Comparison of ENCODE assay signal across 1 cellular context in the genomic region with DNA sequence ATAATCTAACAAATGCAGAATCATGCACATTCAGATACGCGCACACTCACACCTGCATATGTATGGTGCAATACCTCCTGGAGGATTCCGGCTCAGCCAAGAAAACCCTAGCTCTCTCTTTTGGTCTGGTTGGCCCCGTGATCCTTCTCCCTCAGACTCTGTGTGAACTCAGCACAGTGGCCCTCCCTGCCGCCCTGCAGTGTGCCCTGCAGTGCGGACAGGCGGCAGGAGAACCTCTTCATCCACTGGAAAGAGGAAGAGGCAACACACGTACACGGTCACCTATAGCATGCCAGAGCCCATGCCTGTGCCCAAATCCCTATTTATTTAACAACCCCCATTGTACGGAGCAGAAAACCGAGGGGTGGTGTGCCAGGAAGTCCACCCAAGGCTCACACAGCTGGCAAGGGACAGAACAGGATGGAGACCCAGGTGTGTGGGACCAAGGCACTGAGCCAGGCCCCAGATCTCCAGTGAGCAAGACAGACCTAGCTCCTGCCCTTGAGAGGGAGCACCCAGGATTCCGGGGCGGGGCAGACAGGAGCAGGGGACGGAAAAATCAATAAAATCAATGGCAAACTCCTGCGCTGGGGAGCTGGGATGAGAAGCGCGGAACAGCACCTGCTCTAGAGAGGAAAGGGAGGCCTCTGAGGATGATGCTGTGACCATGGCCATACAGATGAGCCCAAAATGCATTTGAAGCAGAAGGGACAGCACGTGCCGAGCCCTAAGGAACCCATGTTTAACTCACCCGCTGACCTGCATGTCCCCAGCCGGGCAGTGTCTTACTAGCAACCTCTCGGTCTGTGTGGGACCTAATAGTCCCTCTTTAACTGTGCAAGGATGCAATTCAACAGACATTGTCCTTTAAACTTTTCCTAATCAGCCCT.
TF ChIP-seq lines count a peak whose summit lies in the region.

No MANE protein-coding gene starts in this region.

TF ChIP-seq in IMR-90, 13 proteins besides CTCF, POLR2A, EP300 and RAD21:
- no peak for TF ChIP-seq MAZ (IDR thresholded peaks at IDR 0.05; ENCODE audit: borderline replicate concordance, low read depth, low read length)
- no peak for TF ChIP-seq MXI1 (IDR thresholded peaks at IDR 0.05; ENCODE audit: borderline replicate concordance, low read depth, low read length)
- no peak for TF ChIP-seq RCOR1 (IDR thresholded peaks at IDR 0.05; ENCODE audit: insufficient replicate concordance, low read length)
- peak; percentile 61 for TF ChIP-seq CEBPB (IDR thresholded peaks at IDR 0.05; ENCODE audit: low read depth, low read length)
- no peak for TF ChIP-seq MAFK (IDR thresholded peaks at IDR 0.05; ENCODE audit: low read depth, low read length)
